In the genomic region with DNA sequence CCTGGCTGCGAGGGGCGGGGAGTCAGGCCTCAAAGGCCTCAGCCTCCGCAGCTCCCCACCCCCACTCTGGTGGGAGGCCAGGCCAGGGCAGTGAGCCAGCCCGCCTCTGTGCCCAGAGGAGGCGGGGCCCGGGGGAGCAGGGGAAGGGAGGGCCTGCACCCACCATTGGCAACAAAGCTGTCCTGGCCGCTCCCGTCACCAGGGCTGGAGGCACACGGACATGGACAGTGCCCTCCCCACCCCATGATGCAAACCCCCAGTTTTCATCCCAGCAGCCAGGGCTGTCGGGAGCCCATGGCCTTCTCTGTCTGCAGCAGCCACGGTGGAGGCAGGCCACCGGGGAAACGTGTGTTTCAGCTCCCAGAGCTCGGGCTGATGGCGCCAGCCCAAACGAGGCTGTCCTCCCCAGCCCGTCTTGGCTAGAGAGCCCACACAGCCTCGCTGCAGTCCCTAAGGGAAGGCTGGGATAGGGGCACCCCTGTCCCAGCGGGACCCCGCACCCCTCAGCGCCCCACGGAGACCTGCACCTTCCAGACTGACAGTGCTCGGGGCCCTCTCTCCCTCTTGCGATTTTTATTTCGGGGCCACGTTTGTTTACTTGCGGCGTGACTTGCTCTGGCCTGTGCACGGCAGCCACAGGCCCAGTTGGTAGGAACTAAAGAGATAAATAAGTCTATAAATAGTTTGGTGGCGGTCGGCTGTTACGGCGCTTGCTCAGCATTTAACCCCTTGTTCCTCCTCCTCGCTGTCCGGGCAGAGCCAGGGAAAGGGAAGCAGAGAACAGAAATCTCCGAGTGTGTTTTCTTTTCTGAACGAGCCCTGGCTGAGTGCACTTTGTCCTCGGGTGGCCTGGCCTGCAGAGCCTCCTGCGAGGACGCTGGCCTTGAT, we compare ENCODE assay signal across 7 cellular contexts.
DNase-seq lines count a peak whose midpoint lies in the region; ATAC-seq and TF ChIP-seq lines count a peak whose summit lies in the region.

No MANE protein-coding gene starts in this region.

- peak overlapping the region; percentile 66 for H2BK15ac ChIP-seq in mesenchymal stem cell (ENCODE audit: low read depth, poor library complexity, severe bottlenecking)

- WGBS in mesenchymal stem cell, result 15% methylated on average over 39 of the region's 40 CpGs

- no peak for TF ChIP-seq CTCF in chondrocyte (IDR thresholded peaks at IDR 0.05)
- no peak for TF ChIP-seq CTCF in type B pancreatic cell (conservative IDR thresholded peaks at IDR 0.05)

- H3K27ac Mint-ChIP-seq in chondrocyte (ENCODE audit: unreplicated experiment) (peak overlapping the region; percentile 92), type B pancreatic cell (peak overlapping the region; percentile 89)

- no peak overlapping the region for H3K4me2 ChIP-seq in mesenchymal stem cell (ENCODE audit: low read length, poor library complexity, severe bottlenecking)

- H2BK120ac ChIP-seq in mesenchymal stem cell (ENCODE audit: low read depth, low read length), result no peak overlapping the region

- H3K4me1 Mint-ChIP-seq in chondrocyte (ENCODE audit: low read depth) (peaks cover 15% of the 10 kb centered on the region), type B pancreatic cell (ENCODE audit: unreplicated experiment) (peaks cover 34% of the 10 kb centered on the region)

- H3K18ac ChIP-seq in mesenchymal stem cell (ENCODE audit: low read depth in 1 of 2, low read length in 2 of 2), result no peak overlapping the region

- H3K4me3 ChIP-seq in mesenchymal stem cell (ENCODE audit: insufficient read depth in 1 of 2, low read depth in 1 of 2, low read length in 2 of 2), result peak overlapping the region in 1 of 2 experiments; percentile 62

- no peaks in the 10 kb centered on the region for H3K27me3 Mint-ChIP-seq in chondrocyte (ENCODE audit: low read depth)
- peaks cover 29% of the 10 kb centered on the region for H3K27me3 Mint-ChIP-seq in type B pancreatic cell

- H3K27me3 ChIP-seq in mesenchymal stem cell (ENCODE audit: control insufficient read depth in 1 of 2, insufficient read depth in 1 of 2, low read length in 2 of 2), result peaks cover 3 to 59% of the 10 kb centered on the region in 2 experiments

- H3K4ac ChIP-seq in mesenchymal stem cell (ENCODE audit: low read depth in 1 of 2, low read length in 2 of 2), result peak overlapping the region in 1 of 2 experiments; percentile 24

- H3K14ac ChIP-seq in mesenchymal stem cell (ENCODE audit: low read length in 2 of 2), result peak overlapping the region in 1 of 2 experiments; percentile 42

- peak overlapping the region; percentile 58 for H3K4me3 Mint-ChIP-seq in chondrocyte (ENCODE audit: unreplicated experiment)
- H3K4me3 Mint-ChIP-seq in type B pancreatic cell, result peak overlapping the region; percentile 83

- H3K9me3 Mint-ChIP-seq in chondrocyte (ENCODE audit: low read depth), result no peaks in the 10 kb centered on the region
- H3K9me3 Mint-ChIP-seq in type B pancreatic cell, result no peaks in the 10 kb centered on the region

- H3K4me1 ChIP-seq in mesenchymal stem cell (ENCODE audit: control insufficient read depth, insufficient read depth, low read depth, low read length), result no peaks in the 10 kb centered on the region

- H2BK12ac ChIP-seq in mesenchymal stem cell (ENCODE audit: low read length in 2 of 2), result peak overlapping the region in 1 of 2 experiments; percentile 66

- H3K36me3 ChIP-seq in mesenchymal stem cell (ENCODE audit: control insufficient read depth in 1 of 2, insufficient read depth in 2 of 2, low read depth in 1 of 2, low read length in 2 of 2), result no peaks in the 10 kb centered on the region

- H3K23ac ChIP-seq in mesenchymal stem cell (ENCODE audit: low read length in 2 of 2), result peak overlapping the region in 1 of 2 experiments; percentile 26

- H3K9ac ChIP-seq in mesenchymal stem cell (ENCODE audit: low read length), result peak overlapping the region; percentile 68

- no peak overlapping the region for H2BK5ac ChIP-seq in mesenchymal stem cell (ENCODE audit: low read depth, low read length, poor library complexity, severe bottlenecking)

- H3K79me1 ChIP-seq in mesenchymal stem cell (replicated peaks; ENCODE audit: low read length, poor library complexity, severe bottlenecking), result no peaks in the 10 kb centered on the region

- H2AFZ ChIP-seq in mesenchymal stem cell (ENCODE audit: low read depth, low read length), result peak overlapping the region; percentile 31

- H2AK5ac ChIP-seq in mesenchymal stem cell (ENCODE audit: low read length, severe bottlenecking), result no peak overlapping the region

- H4K91ac ChIP-seq in mesenchymal stem cell (ENCODE audit: low read length), result peak overlapping the region; percentile 7

- DNase-seq in NCI-H1694 treated with DMSO at 0.1 percent for 48 hours (lab: John Stamatoyannopoulos, UW) (peak; percentile 53), chondrocyte (ENCODE audit: low spot score) (no peak), mesenchymal stem cell (peak; percentile 43), type B pancreatic cell (ENCODE audit: extremely low spot score, unreplicated experiment) (no peak)

- no peaks in the 10 kb centered on the region for H3K9me3 ChIP-seq in mesenchymal stem cell (ENCODE audit: control insufficient read depth, low read length)

- no peak overlapping the region for H3K27ac ChIP-seq in mesenchymal stem cell (ENCODE audit: low read length, poor library complexity, severe bottlenecking)

- ATAC-seq in HG02938 (IDR thresholded peaks at IDR 0.05; ENCODE audit: unreplicated experiment) (no peak), GM21515 (IDR thresholded peaks at IDR 0.05; ENCODE audit: unreplicated experiment) (no peak), GM18519 (IDR thresholded peaks at IDR 0.05; ENCODE audit: low FRiP score, unreplicated experiment) (no peak)

- H3K36me3 Mint-ChIP-seq in chondrocyte (ENCODE audit: low read depth), result peaks cover 2% of the 10 kb centered on the region
- no peaks in the 10 kb centered on the region for H3K36me3 Mint-ChIP-seq in type B pancreatic cell

- H4K8ac ChIP-seq in mesenchymal stem cell (ENCODE audit: low read length), result peak overlapping the region; percentile 89

Comparison
In these comparisons a context has a peak if more than half of its experiments do, and no peak if none do; other contexts are left out.
1. DNase-seq: peak in NCI-H1694 treated with DMSO at 0.1 percent for 48 hours (single experiment) and mesenchymal stem cell (single experiment); none in chondrocyte (single experiment) and type B pancreatic cell (single experiment).